In the genomic region with DNA sequence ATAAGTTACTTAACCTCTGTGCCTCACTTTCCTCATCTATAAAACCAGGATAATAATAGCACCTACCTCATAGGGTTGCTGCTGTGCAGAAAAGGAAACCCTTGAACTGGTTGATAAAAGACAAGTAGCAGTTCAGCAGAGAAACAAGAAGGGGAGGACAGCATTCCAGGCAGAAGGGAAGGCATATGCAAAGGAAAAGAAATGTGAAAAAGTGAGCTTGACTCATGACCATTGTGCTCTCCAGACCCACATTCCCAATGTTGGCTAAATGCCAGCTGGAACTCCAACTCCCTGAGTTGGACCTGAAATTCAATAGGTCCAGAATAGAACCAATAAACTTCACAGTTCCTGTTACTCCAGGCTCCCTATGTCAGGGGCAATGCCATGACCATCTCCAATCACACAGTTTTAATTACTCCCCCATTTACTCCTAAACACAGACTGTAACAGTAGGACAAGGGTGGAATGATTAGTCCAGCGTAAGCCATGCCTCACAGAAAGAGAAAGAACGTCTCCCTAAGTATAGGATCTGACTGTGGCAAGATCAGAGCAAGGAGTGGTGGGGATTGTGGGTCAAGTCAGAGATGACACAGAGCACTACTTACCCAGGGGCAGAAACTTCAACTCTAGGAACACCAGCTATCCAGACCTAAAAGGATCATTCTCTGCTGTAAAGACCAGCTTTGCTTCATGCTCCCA, we compare ENCODE assay signal across 13 cellular contexts. TPM values are rescaled to one million over a fixed set of nuclear protein-coding genes. Genes with fewer than 3 reads are reported as not detected.
DNase-seq lines count a peak whose midpoint lies in the region; ATAC-seq and TF ChIP-seq lines count a peak whose summit lies in the region.
"Had no signal": no experiment of that assay in that cellular context is flagged by ENCODE, and none has a peak within 500 bp of the region (broad histone marks: within the 10 kb centered on the region; RNA-seq: fewer than 3 reads in every experiment).

No MANE protein-coding gene starts in this region.

- H3K36me3 ChIP-seq in naive thymus-derived CD4-positive, alpha-beta T cell (ENCODE audit: control insufficient read depth in 2 of 3, insufficient read depth in 3 of 3, low read length in 3 of 3) = no peaks in the 10 kb centered on the region

- TF ChIP-seq CTCF in fibroblast of pulmonary artery (IDR thresholded peaks at IDR 0.05; ENCODE audit: low read length, missing control alignments) = no peak

- peaks cover 0 to 17% (median 5%) of the 10 kb centered on the region in 5 donors for H3K36me3 Mint-ChIP-seq in naive thymus-derived CD4-positive, alpha-beta T cell

- H3K27ac ChIP-seq in naive thymus-derived CD4-positive, alpha-beta T cell (ENCODE audit: low read depth, low read length) = no peak overlapping the region
- H3K27ac ChIP-seq: stomach had no signal

- H3K9me3 ChIP-seq in naive thymus-derived CD4-positive, alpha-beta T cell (ENCODE audit: control insufficient read depth in 2 of 3, low read length in 3 of 3) = no peaks in the 10 kb centered on the region
- H3K9me3 ChIP-seq: stomach had no signal

- H3K27ac Mint-ChIP-seq in naive thymus-derived CD4-positive, alpha-beta T cell = peak overlapping the region in 7 of 9 donors; percentile 3 to 69 (median 49)
- H3K27ac Mint-ChIP-seq: activated naive CD4-positive, alpha-beta T cell treated with anti-CD3 and anti-CD28 coated beads, Interleukin-2, amount 50 U/mL, for 24 hours had no signal

- peak; percentile 73 for ATAC-seq in SK-N-SH treated with all-trans-retinoic acid at 6 μM for 48 hours
- ATAC-seq in naive thymus-derived CD4-positive, alpha-beta T cell = no peak
- no peak for ATAC-seq in GM21717 (IDR thresholded peaks at IDR 0.05; ENCODE audit: unreplicated experiment)
- ATAC-seq in HG03460 (IDR thresholded peaks at IDR 0.05; ENCODE audit: unreplicated experiment) = no peak

- H3K27me3 ChIP-seq in naive thymus-derived CD4-positive, alpha-beta T cell (ENCODE audit: control insufficient read depth in 2 of 2, insufficient read depth in 2 of 2, low read length in 2 of 2) = no peaks in the 10 kb centered on the region
- H3K27me3 ChIP-seq: stomach had no signal

- peaks cover 10 to 61% (median 51%) of the 10 kb centered on the region in 7 donors for H3K4me1 Mint-ChIP-seq in naive thymus-derived CD4-positive, alpha-beta T cell

- H3K4me1 ChIP-seq in naive thymus-derived CD4-positive, alpha-beta T cell (ENCODE audit: control insufficient read depth in 2 of 2, insufficient read depth in 2 of 2, low read length in 2 of 2) = no peaks in the 10 kb centered on the region

- POLR2A ChIA-PET in naive thymus-derived CD4-positive, alpha-beta T cell (lab: Charles Lee) = interaction anchor here (0.6 to 2.6 kb wide), 2 partner anchors 9 to 32 kb away, joined by 4 to 11 read pairs; no protein-coding TSS in a partner anchor

- H3K9me3 Mint-ChIP-seq in naive thymus-derived CD4-positive, alpha-beta T cell = no peaks in the 10 kb centered on the region
- H3K9me3 Mint-ChIP-seq: activated naive CD4-positive, alpha-beta T cell treated with anti-CD3 and anti-CD28 coated beads, Interleukin-2, amount 50 U/mL, for 24 hours had no signal

- intact Hi-C loops in naive thymus-derived CD4-positive, alpha-beta T cell (cut with micrococcal nuclease) = no loop called here
- intact Hi-C loops in posterior vena cava (cut with DNase I) = no loop called here

- no peaks in the 10 kb centered on the region for H3K27me3 Mint-ChIP-seq in naive thymus-derived CD4-positive, alpha-beta T cell
- H3K27me3 Mint-ChIP-seq: activated naive CD4-positive, alpha-beta T cell treated with anti-CD3 and anti-CD28 coated beads, Interleukin-2, amount 50 U/mL, for 24 hours had no signal

- DNase-seq in ELR (ENCODE audit: low read depth) (peak; percentile 42), fibroblast of pulmonary artery (ENCODE audit: low read depth) (peak; percentile 89), posterior vena cava (ENCODE audit: low spot score) (no peak), iPS-NIHi11 (ENCODE audit: low spot score) (no peak)
- no peak for DNase-seq in naive thymus-derived CD4-positive, alpha-beta T cell
- DNase-seq: effector memory CD4-positive, alpha-beta T cell; NCI-H1930; stimulated activated CD4-positive, alpha-beta T cell treated with anti-CD3 and anti-CD28 coated beads, Interleukin-4, amount 100 ng/mL, for 24 hours; stomach had no signal

- H3K4me3 Mint-ChIP-seq in naive thymus-derived CD4-positive, alpha-beta T cell = peak overlapping the region in 1 of 10 donors; percentile 10
- H3K4me3 Mint-ChIP-seq: activated naive CD4-positive, alpha-beta T cell treated with anti-CD3 and anti-CD28 coated beads, Interleukin-2, amount 50 U/mL, for 24 hours had no signal

- no peak overlapping the region for H3K4me3 ChIP-seq in fibroblast of pulmonary artery (replicated peaks; ENCODE audit: low read depth, low read length)
- H3K4me3 ChIP-seq in naive thymus-derived CD4-positive, alpha-beta T cell (ENCODE audit: low read length) = no peak overlapping the region
- H3K4me3 ChIP-seq: stomach had no signal

- CTCF ChIA-PET in naive thymus-derived CD4-positive, alpha-beta T cell (lab: Charles Lee) = interaction anchor here (0.6 kb wide), 1 partner anchor 15 kb away, joined by 5 read pairs; no protein-coding TSS in a partner anchor

TF ChIP-seq in SK-N-SH treated with all-trans-retinoic acid at 6 μM for 48 hours, 23 proteins besides CTCF, POLR2A, EP300 and RAD21:
- TF ChIP-seq ARNTL (CRISPR knock-in tag; IDR thresholded peaks at IDR 0.05; ENCODE audit: borderline replicate concordance, low read depth) (no peak), ZNF70 (CRISPR knock-in tag; IDR thresholded peaks at IDR 0.05) (no peak), ESRRG (CRISPR knock-in tag; IDR thresholded peaks at IDR 0.05) (no peak), RARB (CRISPR knock-in tag; IDR thresholded peaks at IDR 0.05) (no peak), PPARA (CRISPR knock-in tag; IDR thresholded peaks at IDR 0.05; ENCODE audit: borderline replicate concordance) (no peak), CSDC2 (CRISPR knock-in tag; IDR thresholded peaks at IDR 0.05) (no peak), ZNF565 (CRISPR knock-in tag; conservative IDR thresholded peaks at IDR 0.05; ENCODE audit: low read depth) (no peak), ZFP3 (CRISPR knock-in tag; IDR thresholded peaks at IDR 0.05) (no peak)
- TF ChIP-seq, protein P1, sequence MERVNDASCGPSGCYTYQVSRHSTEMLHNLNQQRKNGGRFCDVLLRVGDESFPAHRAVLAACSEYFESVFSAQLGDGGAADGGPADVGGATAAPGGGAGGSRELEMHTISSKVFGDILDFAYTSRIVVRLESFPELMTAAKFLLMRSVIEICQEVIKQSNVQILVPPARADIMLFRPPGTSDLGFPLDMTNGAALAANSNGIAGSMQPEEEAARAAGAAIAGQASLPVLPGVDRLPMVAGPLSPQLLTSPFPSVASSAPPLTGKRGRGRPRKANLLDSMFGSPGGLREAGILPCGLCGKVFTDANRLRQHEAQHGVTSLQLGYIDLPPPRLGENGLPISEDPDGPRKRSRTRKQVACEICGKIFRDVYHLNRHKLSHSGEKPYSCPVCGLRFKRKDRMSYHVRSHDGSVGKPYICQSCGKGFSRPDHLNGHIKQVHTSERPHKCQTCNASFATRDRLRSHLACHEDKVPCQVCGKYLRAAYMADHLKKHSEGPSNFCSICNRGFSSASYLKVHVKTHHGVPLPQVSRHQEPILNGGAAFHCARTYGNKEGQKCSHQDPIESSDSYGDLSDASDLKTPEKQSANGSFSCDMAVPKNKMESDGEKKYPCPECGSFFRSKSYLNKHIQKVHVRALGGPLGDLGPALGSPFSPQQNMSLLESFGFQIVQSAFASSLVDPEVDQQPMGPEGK (CRISPR knock-in tag; IDR thresholded peaks at IDR 0.05; ENCODE audit: borderline replicate concordance) = no peak

RNA-seq across cellular contexts. Expression of a gene that starts 26.9 kb away (rescaled TPM):
- total RNA-seq in naive thymus-derived CD4-positive, alpha-beta T cell = 10 to 100 TPM; 25.9 to 45.1 (median 38.9) TPM
- 10 to 100 TPM; 10.3 to 12.5 TPM for polyA plus RNA-seq in naive thymus-derived CD4-positive, alpha-beta T cell
- total RNA-seq in posterior vena cava = 10 to 100 TPM; 49.6 to 69.6 TPM

Comparison
In these comparisons a context has a peak if more than half of its experiments do, and no peak if none do; other contexts are left out.
1. DNase-seq: peak in ELR (single experiment) and fibroblast of pulmonary artery (single experiment); none in naive thymus-derived CD4-positive, alpha-beta T cell (0 of 9), posterior vena cava (single experiment) and iPS-NIHi11 (single experiment).